Comparison of ENCODE assay signal across 12 cellular contexts in the genomic region with DNA sequence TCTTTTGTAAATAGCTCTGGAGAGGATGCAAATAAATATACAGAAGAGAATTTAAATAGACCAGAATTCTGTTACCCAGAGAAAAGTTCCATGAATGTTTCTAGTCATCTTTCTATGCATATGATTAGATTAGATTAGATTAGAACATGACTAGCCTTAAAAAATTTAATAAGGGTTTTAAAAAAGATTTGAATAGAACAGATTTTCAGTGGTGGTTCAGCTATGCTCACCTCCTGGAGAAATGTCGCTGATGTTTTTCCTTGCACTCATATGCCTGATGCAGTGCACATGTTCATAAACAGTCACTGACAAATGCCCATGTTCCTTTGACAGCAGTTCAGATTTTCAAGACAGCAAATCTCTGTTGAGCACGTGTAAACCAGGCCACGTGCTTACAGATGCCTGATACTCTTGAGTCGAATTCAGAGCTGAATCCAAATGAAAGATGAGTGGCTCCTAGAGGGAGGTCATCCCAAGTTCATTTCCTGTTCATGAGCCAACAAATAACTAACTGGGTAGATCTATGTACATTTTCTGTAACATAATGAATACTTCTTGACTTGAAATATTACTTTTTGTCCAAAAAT. TPM values are rescaled to one million over a fixed set of nuclear protein-coding genes. Genes with fewer than 3 reads are reported as not detected.
DNase-seq lines count a peak whose midpoint lies in the region; ATAC-seq, FAIRE-seq and TF ChIP-seq lines count a peak whose summit lies in the region.
"Had no signal": no experiment of that assay in that cellular context is flagged by ENCODE, and none has a peak within 500 bp of the region (broad histone marks: within the 10 kb centered on the region; RNA-seq: fewer than 3 reads in every experiment).

No MANE protein-coding gene starts in this region.

- H3K27me3 ChIP-seq in bronchial epithelial cell (ENCODE audit: control insufficient read depth, insufficient read depth, low read length), result no peaks in the 10 kb centered on the region
- no peaks in the 10 kb centered on the region for H3K27me3 ChIP-seq in transverse colon
- H3K27me3 ChIP-seq in PC-9 (ENCODE audit: insufficient read depth, low read depth), result no peaks in the 10 kb centered on the region
- H3K27me3 ChIP-seq: SJSA1 had no signal

- no peaks in the 10 kb centered on the region for H3K9me2 ChIP-seq in PC-9 (ENCODE audit: insufficient read depth)

- in situ Hi-C loops in transverse colon (cut with MboI; ENCODE audit: low pct_ligation_motif_present in 1 of 4, low pct_unique_long_range_greater_than_20kb in 1 of 4, low sequenced_read_pairs in 3 of 4), result no loop called here

- H3K9me3 ChIP-seq in transverse colon (no peaks in the 10 kb centered on the region), PC-9 (ENCODE audit: insufficient read depth, low read depth) (no peaks in the 10 kb centered on the region)
- H3K9me3 ChIP-seq: SJSA1 had no signal

- no peak for TF ChIP-seq EP300 in transverse colon (IDR thresholded peaks at IDR 0.05; ENCODE audit: low read depth)

- no peak for TF ChIP-seq POLR2A in transverse colon (IDR thresholded peaks at IDR 0.05)

- no peak overlapping the region for H3K27ac ChIP-seq in transverse colon
- H3K27ac ChIP-seq in PC-9, result no peak overlapping the region
- H3K27ac ChIP-seq: SJSA1 had no signal

- no peaks in the 10 kb centered on the region for H4K20me1 ChIP-seq in PC-9 (ENCODE audit: insufficient read depth)

- H3K27ac Mint-ChIP-seq in stimulated activated naive CD8-positive, alpha-beta T cell treated with anti-CD3 and anti-CD28 coated beads, Interleukin-15, Interleukin-2, amounts not matched to agents 100 ng/mL and 50 ng/mL, for 24 hours, result peak overlapping the region; percentile 26
- H3K27ac Mint-ChIP-seq in activated CD8-positive, alpha-beta T cell treated with anti-CD3 and anti-CD28 coated beads for 36 hours, result no peak overlapping the region
- H3K27ac Mint-ChIP-seq: activated naive CD8-positive, alpha-beta T cell treated with anti-CD3 and anti-CD28 coated beads, Interleukin-2, amount 10 ng/mL, durations not matched to agents 7 days and 5 days had no signal

- TF ChIP-seq CTCF in bronchial epithelial cell (IDR thresholded peaks at IDR 0.05; ENCODE audit: insufficient read depth, low read length, severe bottlenecking), result no peak
- no peak for TF ChIP-seq CTCF in transverse colon (IDR thresholded peaks at IDR 0.05)
- no peak for TF ChIP-seq CTCF in activated CD8-positive, alpha-beta T cell treated with anti-CD3 and anti-CD28 coated beads for 36 hours (IDR thresholded peaks at IDR 0.05)
- TF ChIP-seq CTCF in PC-9 (conservative IDR thresholded peaks at IDR 0.05), result no peak

- peak; percentile 14 for DNase-seq in stimulated activated CD4-positive, alpha-beta T cell treated with anti-CD3 and anti-CD28 coated beads, Interleukin-15, amount 100 ng/mL, for 24 hours
- DNase-seq in stimulated activated CD4-positive, alpha-beta T cell treated with anti-CD3 and anti-CD28 coated beads, Interleukin-4, amount 100 ng/mL, for 4 hours, result no peak
- peak; percentile 10 for DNase-seq in NCI-H1092 (lab: John Stamatoyannopoulos, UW)
- DNase-seq in bronchial epithelial cell (ENCODE audit: low read depth), result peak; percentile 38
- no peak for DNase-seq in transverse colon
- DNase-seq in activated CD8-positive, alpha-beta T cell treated with anti-CD3 and anti-CD28 coated beads for 36 hours, result no peak
- DNase-seq in PC-9, result no peak
- DNase-seq: activated naive CD8-positive, alpha-beta T cell treated with anti-CD3 and anti-CD28 coated beads, Interleukin-2, amount 10 ng/mL, durations not matched to agents 7 days and 5 days; NCI-H2107 had no signal

- ATAC-seq in activated CD8-positive, alpha-beta T cell treated with anti-CD3 and anti-CD28 coated beads for 36 hours, result no peak

- no peak for FAIRE-seq in bronchial epithelial cell (lab: Jason Lieb, UNC)

- H3K4me3 Mint-ChIP-seq in stimulated activated naive CD8-positive, alpha-beta T cell treated with anti-CD3 and anti-CD28 coated beads, Interleukin-15, Interleukin-2, amounts not matched to agents 100 ng/mL and 50 ng/mL, for 24 hours, result no peak overlapping the region
- no peak overlapping the region for H3K4me3 Mint-ChIP-seq in activated CD8-positive, alpha-beta T cell treated with anti-CD3 and anti-CD28 coated beads for 36 hours
- H3K4me3 Mint-ChIP-seq: activated naive CD8-positive, alpha-beta T cell treated with anti-CD3 and anti-CD28 coated beads, Interleukin-2, amount 10 ng/mL, durations not matched to agents 7 days and 5 days had no signal

- peaks cover 4% of the 10 kb centered on the region; the same call in 1 of the 2 replicates for H3F3A ChIP-seq in PC-9 (ENCODE audit: insufficient read depth, low read depth)

- H3K9me3 Mint-ChIP-seq in stimulated activated naive CD8-positive, alpha-beta T cell treated with anti-CD3 and anti-CD28 coated beads, Interleukin-15, Interleukin-2, amounts not matched to agents 100 ng/mL and 50 ng/mL, for 24 hours, result no peaks in the 10 kb centered on the region
- H3K9me3 Mint-ChIP-seq in activated CD8-positive, alpha-beta T cell treated with anti-CD3 and anti-CD28 coated beads for 36 hours, result no peaks in the 10 kb centered on the region
- H3K9me3 Mint-ChIP-seq: activated naive CD8-positive, alpha-beta T cell treated with anti-CD3 and anti-CD28 coated beads, Interleukin-2, amount 10 ng/mL, durations not matched to agents 7 days and 5 days had no signal

- H2AFZ ChIP-seq in PC-9, result no peak overlapping the region

- WGBS in transverse colon (ENCODE audit: low coverage in 1 of 2), 2 donors, result 45 to 60% methylated on average over 2 to 4 of the region's 4 CpGs

- POLR2A ChIA-PET in activated CD8-positive, alpha-beta T cell treated with anti-CD3 and anti-CD28 coated beads for 36 hours (lab: Charles Lee), result interaction anchor here (0.5 to 0.6 kb wide), 2 partner anchors 56 to 253 kb away, joined by 3 read pairs; no protein-coding TSS in a partner anchor
- POLR2A ChIA-PET in PC-9 (lab: Charles Lee; ENCODE audit: unreplicated experiment), result no interaction called here

- H3K79me2 ChIP-seq in PC-9 (ENCODE audit: low read depth), result no peaks in the 10 kb centered on the region

- peaks cover 29% of the 10 kb centered on the region for H3K4me1 Mint-ChIP-seq in stimulated activated naive CD8-positive, alpha-beta T cell treated with anti-CD3 and anti-CD28 coated beads, Interleukin-15, Interleukin-2, amounts not matched to agents 100 ng/mL and 50 ng/mL, for 24 hours (ENCODE audit: low read depth)
- H3K4me1 Mint-ChIP-seq in activated CD8-positive, alpha-beta T cell treated with anti-CD3 and anti-CD28 coated beads for 36 hours (ENCODE audit: low read depth), result peaks cover 22% of the 10 kb centered on the region

- H3K4me1 ChIP-seq in transverse colon, result peaks cover 0 to 5% (median 0%) of the 10 kb centered on the region in 4 donors
- H3K4me1 ChIP-seq in PC-9 (replicated peaks; ENCODE audit: insufficient read depth), result no peaks in the 10 kb centered on the region

- peaks cover 20% of the 10 kb centered on the region for H3K36me3 Mint-ChIP-seq in stimulated activated naive CD8-positive, alpha-beta T cell treated with anti-CD3 and anti-CD28 coated beads, Interleukin-15, Interleukin-2, amounts not matched to agents 100 ng/mL and 50 ng/mL, for 24 hours (ENCODE audit: low read depth)
- peaks cover 4% of the 10 kb centered on the region for H3K36me3 Mint-ChIP-seq in activated CD8-positive, alpha-beta T cell treated with anti-CD3 and anti-CD28 coated beads for 36 hours (ENCODE audit: low read depth)

- H3K36me3 ChIP-seq in bronchial epithelial cell (ENCODE audit: control insufficient read depth, insufficient read depth, low read length), result peaks cover 2% of the 10 kb centered on the region
- H3K36me3 ChIP-seq in transverse colon, result peaks cover 0 to 11% (median 6%) of the 10 kb centered on the region in 4 donors
- H3K36me3 ChIP-seq in PC-9 (ENCODE audit: low read depth), result peaks cover 9% of the 10 kb centered on the region

- H3K4me3 ChIP-seq in bronchial epithelial cell (ENCODE audit: low read depth, low read length) (no peak overlapping the region), transverse colon (no peak overlapping the region), PC-9 (no peak overlapping the region)
- H3K4me3 ChIP-seq: SJSA1 had no signal

- no peak overlapping the region for H3K4me2 ChIP-seq in PC-9

- no peaks in the 10 kb centered on the region for H3K27me3 Mint-ChIP-seq in stimulated activated naive CD8-positive, alpha-beta T cell treated with anti-CD3 and anti-CD28 coated beads, Interleukin-15, Interleukin-2, amounts not matched to agents 100 ng/mL and 50 ng/mL, for 24 hours
- H3K27me3 Mint-ChIP-seq in activated CD8-positive, alpha-beta T cell treated with anti-CD3 and anti-CD28 coated beads for 36 hours, result no peaks in the 10 kb centered on the region
- H3K27me3 Mint-ChIP-seq: activated naive CD8-positive, alpha-beta T cell treated with anti-CD3 and anti-CD28 coated beads, Interleukin-2, amount 10 ng/mL, durations not matched to agents 7 days and 5 days had no signal

- BruUV-seq in PC-9 (replicated peaks; lab: Mats Ljungman, UMichigan), result no TSS peak

- CTCF ChIA-PET in activated CD8-positive, alpha-beta T cell treated with anti-CD3 and anti-CD28 coated beads for 36 hours (lab: Charles Lee), result interaction anchor here (1.0 to 2.9 kb wide), 12 partner anchors 8 to 355 kb away, joined by 3 to 20 read pairs (median 4); no protein-coding TSS in a partner anchor
- CTCF ChIA-PET in PC-9 (lab: Charles Lee), result interaction anchor here (0.5 kb wide), 1 partner anchor 76 kb away, joined by 5 read pairs; no protein-coding TSS in a partner anchor

- intact Hi-C loops in transverse colon (cut with DNase I; ENCODE audit: low total_unique reads), result no loop called here
- intact Hi-C loops in activated CD8-positive, alpha-beta T cell treated with anti-CD3 and anti-CD28 coated beads for 36 hours (cut with micrococcal nuclease), result no loop called here
- intact Hi-C loops in PC-9 (cut with micrococcal nuclease; ENCODE audit: unreplicated experiment), result loop anchor here (5.0 kb wide), 1 partner anchor 464 kb away; the partner anchor contains the start of gene TEFM

RNA-seq across cellular contexts. Expression of gene RAB11FIP4, which starts 19.9 kb away (rescaled TPM):
- total RNA-seq in bronchial epithelial cell (16.4 and 17.6 TPM in 2 replicates), transverse colon (100 to 1,000 TPM in 1 of 4 donors, 10 to 100 TPM in 3; 41.0 to 173 (median 53.7) TPM), PC-9 (2021) (22.9 and 28.6 TPM in 2 replicates)
- total RNA-seq in activated CD8-positive, alpha-beta T cell treated with anti-CD3 and anti-CD28 coated beads for 36 hours, result 10 to 100 TPM; 38.2 to 39.1 TPM

RNA-seq across cellular contexts. Expression of gene EVI2A, which starts 50.2 kb away (rescaled TPM):
- total RNA-seq in bronchial epithelial cell (not detected in 2 replicates), transverse colon (1 to 10 TPM in 3 of 4 donors, not detected in 1; 3.7 to 9.4 (median 7.5) TPM), PC-9 (2021) (not detected in 2 replicates)
- 10 to 100 TPM; 31.7 to 37.0 TPM for total RNA-seq in activated CD8-positive, alpha-beta T cell treated with anti-CD3 and anti-CD28 coated beads for 36 hours

RNA-seq across cellular contexts. Expression of gene EVI2B, which starts 57.8 kb away (rescaled TPM):
- total RNA-seq in bronchial epithelial cell, result not detected in 2 replicates
- total RNA-seq in transverse colon, result 10 to 100 TPM in 1 of 4 donors, 1 to 10 TPM in 3; 1.4 to 21.0 (median 5.6) TPM
- total RNA-seq in activated CD8-positive, alpha-beta T cell treated with anti-CD3 and anti-CD28 coated beads for 36 hours, result 10 to 100 TPM; 15.0 to 16.4 TPM
- not detected in 2 replicates for total RNA-seq in PC-9 (2021)
- total RNA-seq: renal cortical epithelial cell had no signal

Comparison
In these comparisons a context has a peak if more than half of its experiments do, and no peak if none do; other contexts are left out.
1. DNase-seq: peak in stimulated activated CD4-positive, alpha-beta T cell treated with anti-CD3 and anti-CD28 coated beads, Interleukin-15, amount 100 ng/mL, for 24 hours (single experiment), NCI-H1092 (single experiment) and bronchial epithelial cell (single experiment); none in stimulated activated CD4-positive, alpha-beta T cell treated with anti-CD3 and anti-CD28 coated beads, Interleukin-4, amount 100 ng/mL, for 4 hours (0 of 2), transverse colon (single experiment), activated CD8-positive, alpha-beta T cell treated with anti-CD3 and anti-CD28 coated beads for 36 hours (single experiment) and PC-9 (0 of 2).